ENCODE assay signal across 29 cellular contexts in genomic region chr3:15551902-15552301, GRCh38. TPM values are rescaled to one million over a fixed set of nuclear protein-coding genes. Genes with fewer than 3 reads are reported as not detected.
"Had no signal": no experiment of that assay in that cellular context is flagged by ENCODE, and none has a peak within 500 bp of the region (broad histone marks: within the 10 kb centered on the region; RNA-seq: fewer than 3 reads in every experiment).

No MANE protein-coding gene starts in this region.

- ATAC-seq: activated naive CD8-positive, alpha-beta T cell treated with anti-CD3 and anti-CD28 coated beads, Interleukin-2, amount 50 U/mL, for 24 hours; activated T-cell treated with anti-CD3 and anti-CD28 coated beads, Interleukin-2, amount 50 U/mL, for 72 hours; Right ventricle myocardium inferior had no signal

- H3K4me1 Mint-ChIP-seq: brain had no signal

- H2AFZ ChIP-seq: PC-9 had no signal

- H3K4me3 ChIP-seq: PC-9 had no signal

- H3K27me3 Mint-ChIP-seq: activated CD4-positive, alpha-beta memory T cell treated with anti-CD3 and anti-CD28 coated beads for 36 hours; activated naive CD8-positive, alpha-beta T cell; activated naive CD8-positive, alpha-beta T cell treated with anti-CD3 and anti-CD28 coated beads, Interleukin-2, amount 50 U/mL, for 24 hours; IgD-negative memory B cell had no signal

- H3K4me3 Mint-ChIP-seq: activated CD4-positive, alpha-beta memory T cell treated with anti-CD3 and anti-CD28 coated beads for 36 hours; activated CD4-positive, alpha-beta T cell treated with anti-CD3 and anti-CD28 coated beads, Interleukin-2, amount 10 ng/mL, durations not matched to agents 7 days and 5 days; activated naive CD8-positive, alpha-beta T cell; activated naive CD8-positive, alpha-beta T cell treated with anti-CD3 and anti-CD28 coated beads, Interleukin-2, amount 50 U/mL, for 24 hours; activated T-cell treated with anti-CD3 and anti-CD28 coated beads, Interleukin-2, amount 50 U/mL, for 72 hours; brain; IgD-negative memory B cell; T-helper 2 cell treated with Interferon-gamma antibody and Interleukin-4, amounts not matched to agents 5 μg/mL and 100 μg/mL, for 36 hours had no signal

- H3K27ac ChIP-seq: PC-9, RWPE1 had no signal

- H3K27ac Mint-ChIP-seq: activated CD4-positive, alpha-beta memory T cell treated with anti-CD3 and anti-CD28 coated beads for 36 hours; activated CD4-positive, alpha-beta T cell treated with anti-CD3 and anti-CD28 coated beads, Interleukin-2, amount 10 ng/mL, durations not matched to agents 7 days and 5 days; activated naive CD8-positive, alpha-beta T cell; activated naive CD8-positive, alpha-beta T cell treated with anti-CD3 and anti-CD28 coated beads, Interleukin-2, amount 50 U/mL, for 24 hours; activated T-cell treated with anti-CD3 and anti-CD28 coated beads, Interleukin-2, amount 50 U/mL, for 72 hours; activated T-helper 2 cell treated with anti-CD3 and anti-CD28 coated beads, Interferon-gamma antibody, Interleukin-2, Interleukin-4, amounts not matched to agents 10 μg/mL and 5 μg/mL and 100 μg/mL, durations not matched to agents 14 hours and 24 hours and 36 hours; brain; T-helper 2 cell treated with Interferon-gamma antibody and Interleukin-4, amounts not matched to agents 5 μg/mL and 100 μg/mL, for 36 hours had no signal

- H3K4me2 ChIP-seq: PC-9 had no signal

- DNase-seq: activated CD4-positive, alpha-beta memory T cell treated with anti-CD3 and anti-CD28 coated beads for 36 hours; activated CD4-positive, alpha-beta T cell treated with anti-CD3 and anti-CD28 coated beads, Interleukin-2, amount 10 ng/mL, durations not matched to agents 7 days and 5 days; activated gamma-delta T cell; activated naive CD4-positive, alpha-beta T cell treated with Interleukin-2 at 50 U/mL for 16 hours; activated naive CD8-positive, alpha-beta T cell treated with anti-CD3 and anti-CD28 coated beads, Interleukin-2, amount 50 U/mL, for 24 hours; activated T-cell treated with anti-CD3 and anti-CD28 coated beads, Interleukin-2, amount 50 U/mL, for 1 hour; activated T-cell treated with anti-CD3 and anti-CD28 coated beads, Interleukin-2, amount 50 U/mL, for 72 hours; anterior cingulate cortex; caudate nucleus; cerebellar nuclear complex; Karpas-422; KBM-7; NCI-H1092; NCI-H1436 treated with DMSO at 0.1 percent for 48 hours; NCI-H1694 treated with DMSO at 0.1 percent for 48 hours; NCI-H2029; NCI-H345; NCI-H524 treated with DMSO at 0.1 percent for 48 hours; NK-92 treated with Interleukin-12 subunit alpha and Interleukin-12 subunit beta, amount 100 ng/mL, for 24 hours; PC-9; SW 1271 had no signal

RNA-seq across cellular contexts. Expression of gene COLQ, which starts 30.4 kb away (rescaled TPM):
- total RNA-seq: NCI-H460 had no signal
